Comparison of ENCODE assay signal across 1 cellular context in genomic region chr21:28992526-28993292, GRCh38.
A peak's percentile ranks its signal among the peaks of the same experiment; 100 is the strongest.
TF ChIP-seq lines count a peak whose summit lies in the region.

LTN1 (minus strand) TSS chr21:28992877; CDS start chr21:28992805, 72 bp downstream.

TF ChIP-seq in K562, 482 proteins besides CTCF, POLR2A, EP300 and RAD21 (continued from another document and continues in another):
- TF ChIP-seq ZNF23 (CRISPR knock-in tag; IDR thresholded peaks at IDR 0.05) (no peak), ZNF3 (CRISPR knock-in tag; IDR thresholded peaks at IDR 0.05) (no peak), IRF2 (CRISPR knock-in tag; IDR thresholded peaks at IDR 0.05) (no peak), THAP12 (CRISPR knock-in tag; IDR thresholded peaks at IDR 0.05) (peak; percentile 8; the same call in 1 of the 2 replicates), DDX20 (tag; IDR thresholded peaks at IDR 0.05; ENCODE audit: low read depth) (no peak), ZFP91 (CRISPR knock-in tag; IDR thresholded peaks at IDR 0.05) (peak; percentile 67; the same call in 1 of the 2 replicates), WHSC1 (IDR thresholded peaks at IDR 0.05; ENCODE audit: low read length) (no peak), KLF13 (tag; IDR thresholded peaks at IDR 0.05; ENCODE audit: borderline replicate concordance, low read depth) (peak; percentile 61), U2AF1 (optimal IDR thresholded peaks at IDR 0.05; ENCODE audit: low read depth, low read length) (no peak), CHD1 (IDR thresholded peaks at IDR 0.05; ENCODE audit: low read length) (no peak), ZKSCAN1 (IDR thresholded peaks at IDR 0.05; ENCODE audit: low read depth, low read length) (peak; percentile 56; the same call in 1 of the 2 replicates), LEF1 (IDR thresholded peaks at IDR 0.05) (peak; percentile 51; the same call in 1 of the 2 replicates), HOXB6 (CRISPR knock-in tag; IDR thresholded peaks at IDR 0.05; ENCODE audit: borderline replicate concordance) (no peak), NR0B1 (IDR thresholded peaks at IDR 0.05; ENCODE audit: partially characterized antibody) (no peak), FOXO4 (CRISPR knock-in tag; IDR thresholded peaks at IDR 0.05) (no peak), NCOA4 (IDR thresholded peaks at IDR 0.05; ENCODE audit: partially characterized antibody) (no peak), UBTF (IDR thresholded peaks at IDR 0.05; ENCODE audit: borderline replicate concordance in 1 of 2, low read depth in 2 of 2, low read length in 2 of 2) (peak; percentile 60 to 90; a peak in 2 of 4 replicates), IRF1 (CRISPR knock-in tag; IDR thresholded peaks at IDR 0.05; ENCODE audit: borderline replicate concordance) (no peak), NFRKB (IDR thresholded peaks at IDR 0.05; ENCODE audit: low read depth) (peak; percentile 90; the same call in 1 of the 2 replicates), E2F5 (CRISPR knock-in tag; IDR thresholded peaks at IDR 0.05) (0 out of 2 replicates have a peak, but pooled peaks have one; percentile 41), HBP1 (CRISPR knock-in tag; IDR thresholded peaks at IDR 0.05) (peak; percentile 59), HMG20A (CRISPR knock-in tag; conservative IDR thresholded peaks at IDR 0.05) (no peak), RBBP5 (IDR thresholded peaks at IDR 0.05; ENCODE audit: borderline replicate concordance, insufficient read depth, low read length, poor library complexity, severe bottlenecking) (peak; percentile 100), POLR3A (IDR thresholded peaks at IDR 0.05; ENCODE audit: borderline replicate concordance, extremely low read depth, insufficient read depth, insufficient read length) (no peak), CTCFL (IDR thresholded peaks at IDR 0.05; ENCODE audit: borderline replicate concordance, insufficient read depth, low read depth, low read length, poor library complexity, severe bottlenecking) (no peak), NFE2 (IDR thresholded peaks at IDR 0.05; ENCODE audit: low read depth) (no peak), SNRNP70 (optimal IDR thresholded peaks at IDR 0.05; ENCODE audit: low read depth, low read length) (no peak), ZFP36 (IDR thresholded peaks at IDR 0.05; ENCODE audit: low read depth, low read length, partially characterized antibody) (no peak), SRSF9 (IDR thresholded peaks at IDR 0.05; ENCODE audit: borderline replicate concordance, low read depth, low read length) (no peak), ZBTB2 (IDR thresholded peaks at IDR 0.05) (no peak), EP400 (IDR thresholded peaks at IDR 0.05) (peak; percentile 96), JUND (IDR thresholded peaks at IDR 0.05; ENCODE audit: borderline replicate concordance, low read depth, low read length) (peak; percentile 99), JUND (tag; IDR thresholded peaks at IDR 0.05; ENCODE audit: borderline replicate concordance, low read depth, low read length) (peak; percentile 93), NR2C2 (CRISPR knock-in tag; IDR thresholded peaks at IDR 0.05) (peak; percentile 73), NR2C2 (tag; IDR thresholded peaks at IDR 0.05) (peak; percentile 93), NR1H2 (CRISPR knock-in tag; IDR thresholded peaks at IDR 0.05) (no peak), NFXL1 (CRISPR knock-in tag; IDR thresholded peaks at IDR 0.05) (no peak), ZNF280B (CRISPR knock-in tag; IDR thresholded peaks at IDR 0.05) (no peak), HDAC3 (IDR thresholded peaks at IDR 0.05; ENCODE audit: borderline replicate concordance, partially characterized antibody) (no peak), MAX (CRISPR knock-in tag; IDR thresholded peaks at IDR 0.05) (peak; percentile 70), MNT (conservative IDR thresholded peaks at IDR 0.05) (peak; percentile 90 to 96)
